In genomic region chr1:115088871-115089442, GRCh38 we compare ENCODE assay signal across 9 cellular contexts. TPM values are rescaled to one million over a fixed set of nuclear protein-coding genes. Genes with fewer than 3 reads are reported as not detected.
DNase-seq lines count a peak whose midpoint lies in the region; ATAC-seq, FAIRE-seq and TF ChIP-seq lines count a peak whose summit lies in the region.
"Had no signal": no experiment of that assay in that cellular context is flagged by ENCODE, and none has a peak within 500 bp of the region (broad histone marks: within the 10 kb centered on the region; RNA-seq: fewer than 3 reads in every experiment).

No MANE protein-coding gene starts in this region.

- intact Hi-C loops in kidney (cut with DNase I): no loop called here
- intact Hi-C loops in stomach (cut with DNase I; ENCODE audit: low total_unique reads): no loop called here

- TF ChIP-seq POLR2A in stomach (IDR thresholded peaks at IDR 0.05): no peak

- H3K36me3 ChIP-seq in adipocyte (ENCODE audit: control insufficient read depth, insufficient read depth, low read length, severe bottlenecking) (no peaks in the 10 kb centered on the region), kidney (ENCODE audit: control insufficient read depth in 1 of 2, insufficient read depth in 2 of 2, low read length in 2 of 2) (no peaks in the 10 kb centered on the region), stomach (no peaks in the 10 kb centered on the region)

- H3K9ac ChIP-seq in adipocyte (ENCODE audit: low read length) (peak overlapping the region; percentile 54), kidney (ENCODE audit: low read length in 2 of 2) (peak overlapping the region in 1 of 2 donors; percentile 29)

- FAIRE-seq in kidney (lab: Jason Lieb, UNC): no peak

- TF ChIP-seq CTCF in kidney (IDR thresholded peaks at IDR 0.05; ENCODE audit: borderline replicate concordance, extremely low read depth, insufficient read depth) (no peak), stomach (IDR thresholded peaks at IDR 0.05) (no peak)

- 4 to 6% (median 5%) methylated on average over 17 to 28 of the region's 28 CpGs for WGBS in stomach, 5 donors

- TF ChIP-seq EP300 in stomach (IDR thresholded peaks at IDR 0.05): no peak

- H3K4me1 ChIP-seq in adipocyte (ENCODE audit: control insufficient read depth, insufficient read depth, low read length) (peaks cover 31% of the 10 kb centered on the region), kidney (ENCODE audit: control insufficient read depth in 1 of 2, insufficient read depth in 1 of 2, low read depth in 1 of 2, low read length in 2 of 2) (no peaks in the 10 kb centered on the region), stomach (peaks cover 0 to 50% (median 27%) of the 10 kb centered on the region in 4 donors)

- H3K27me3 ChIP-seq in adipocyte (replicated peaks; ENCODE audit: control insufficient read depth, insufficient read depth, low read length) (no peaks in the 10 kb centered on the region), stomach (peaks cover 0 to 16% (median 6%) of the 10 kb centered on the region in 3 donors)

- DNase-seq in NCI-H146 (lab: John Stamatoyannopoulos, UW) (peak; percentile 43), NCI-H146 treated with DMSO at 0.1 percent for 48 hours (lab: John Stamatoyannopoulos, UW; ENCODE audit: unreplicated experiment) (no peak), adipocyte (ENCODE audit: low read depth) (no peak), kidney (no peak), stomach (no peak)
- no peak for DNase-seq in stimulated activated CD4-positive, alpha-beta T cell treated with anti-CD3 and anti-CD28 coated beads, Interleukin-12 subunit alpha, Interleukin-12 subunit beta, amount 100 ng/mL, for 4 hours
- DNase-seq in activated effector memory CD4-positive, alpha-beta T cell treated with Interleukin-2 at 50 U/mL for 16 hours: no peak

- no peaks in the 10 kb centered on the region for H3K9me3 ChIP-seq in adipocyte (ENCODE audit: control insufficient read depth, low read length)
- no peaks in the 10 kb centered on the region for H3K9me3 ChIP-seq in kidney (ENCODE audit: control insufficient read depth in 1 of 2, low read length in 2 of 2)
- no peaks in the 10 kb centered on the region for H3K9me3 ChIP-seq in stomach

- no peak for ATAC-seq in HG03439 (IDR thresholded peaks at IDR 0.05; ENCODE audit: unreplicated experiment)

- H3K4me3 ChIP-seq in adipocyte (ENCODE audit: low read length): peak overlapping the region; percentile 74
- peak overlapping the region; percentile 60 to 66 for H3K4me3 ChIP-seq in kidney (ENCODE audit: low read length in 2 of 2)
- peak overlapping the region; percentile 68 to 78 (median 75) for H3K4me3 ChIP-seq in stomach

- no peak overlapping the region for H3K27ac ChIP-seq in kidney (ENCODE audit: low read depth in 2 of 2, low read length in 2 of 2)
- peak overlapping the region; percentile 64 to 93 (median 84) for H3K27ac ChIP-seq in stomach
- H3K27ac ChIP-seq: C4-2B had no signal

RNA-seq across cellular contexts. Expression of gene TSPAN2, which starts 0.3 kb away (rescaled TPM):
- total RNA-seq in kidney (9.9 TPM), stomach (10 to 100 TPM in 3 of 5 donors, 1 to 10 TPM in 2; 2.6 to 39.7 (median 19.3) TPM)
- polyA plus RNA-seq in kidney (ENCODE audit: insufficient read depth, low read depth, low replicate concordance) (14.6 TPM), stomach (10 to 100 TPM in 1 of 3 donors, 1 to 10 TPM in 2; 5.7 to 13.4 (median 7.0) TPM)

RNA-seq across cellular contexts. Expression of gene TSHB, which starts 59.3 kb away (rescaled TPM):
- total RNA-seq in kidney: not detected
- polyA plus RNA-seq in kidney (ENCODE audit: insufficient read depth, low read depth, low replicate concordance): not detected
- not detected for total RNA-seq in stomach
- not detected for polyA plus RNA-seq in stomach

Comparison
In these comparisons a context has a peak if more than half of its experiments do, and no peak if none do; other contexts are left out.
1. H3K27ac ChIP-seq: peak in stomach (5 of 5); none in kidney (0 of 2).
2. Peak in every context shown above with its lines, with median percentiles within 50 percentile points of each other: H3K4me3 ChIP-seq.